In genomic region chr16:89167425-89167941, GRCh38 we compare ENCODE assay signal across 8 cellular contexts. TPM values are rescaled to one million over a fixed set of nuclear protein-coding genes. Genes with fewer than 3 reads are reported as not detected.
A peak's percentile ranks its signal among the peaks of the same experiment; 100 is the strongest.
DNase-seq lines count a peak whose midpoint lies in the region; ATAC-seq and TF ChIP-seq lines count a peak whose summit lies in the region.

No MANE protein-coding gene starts in this region.

- H3K4me1 ChIP-seq in ascending aorta, result peaks cover 6 to 8% of the 10 kb centered on the region in 2 donors
- H3K4me1 ChIP-seq in skeletal muscle satellite cell (ENCODE audit: control insufficient read depth, insufficient read depth, low read length), result peaks cover 16% of the 10 kb centered on the region

- H3K9ac ChIP-seq in skeletal muscle satellite cell (ENCODE audit: low read depth, low read length), result peak overlapping the region; percentile 22

- peak overlapping the region; percentile 70 for H3K4me2 ChIP-seq in skeletal muscle satellite cell (ENCODE audit: low read length)

- H3K27me3 ChIP-seq in ascending aorta (peaks cover 18% of the 10 kb centered on the region), skeletal muscle satellite cell (ENCODE audit: control insufficient read depth, insufficient read depth, low read length) (no peaks in the 10 kb centered on the region)

- H3K4me3 ChIP-seq in GM12865 (ENCODE audit: low read depth, low read length) (no peak overlapping the region), ascending aorta (no peak overlapping the region), skeletal muscle satellite cell (ENCODE audit: low read length) (peak overlapping the region; percentile 47)

- H3K9me3 ChIP-seq in ascending aorta (no peaks in the 10 kb centered on the region), skeletal muscle satellite cell (replicated peaks; ENCODE audit: low read length) (no peaks in the 10 kb centered on the region)

- DNase-seq in GM12865 (ENCODE audit: low read depth) (peak; percentile 82), NCI-H1105 treated with DMSO at 0.1 percent for 48 hours (lab: John Stamatoyannopoulos, UW) (peak; percentile 24), T1000 (lab: John Stamatoyannopoulos, UW) (peak; percentile 41), ascending aorta (ENCODE audit: low spot score in 2 of 2) (peak in 1 of 2 donors; percentile 84), hypothalamus (lab: John Stamatoyannopoulos, UW) (peak in 48 of 51 donors; percentile 8 to 82 (median 55))

- TF ChIP-seq CTCF in GM12865 (IDR thresholded peaks at IDR 0.05; ENCODE audit: insufficient read depth, low read depth, low read length, missing control alignments), result peak; percentile 91
- peak; percentile 44 to 65 (median 62) for TF ChIP-seq CTCF in ascending aorta (IDR thresholded peaks at IDR 0.05)

- no peak overlapping the region for H3K27ac ChIP-seq in ascending aorta

- ATAC-seq in GM21576 (IDR thresholded peaks at IDR 0.05; ENCODE audit: unreplicated experiment) (no peak), GM18519 (IDR thresholded peaks at IDR 0.05; ENCODE audit: low FRiP score, unreplicated experiment) (no peak)

- no peaks in the 10 kb centered on the region for H3K36me3 ChIP-seq in ascending aorta
- H3K36me3 ChIP-seq in skeletal muscle satellite cell (ENCODE audit: insufficient read depth, low read length), result no peaks in the 10 kb centered on the region

- intact Hi-C loops in ascending aorta (cut with DNase I), result loop anchor here (10.0 kb wide), 1 partner anchor 73 kb away; the partner anchor contains the start of gene ACSF3

RNA-seq across cellular contexts. Expression of gene CDH15, which starts 4.1 kb away (rescaled TPM):
- total RNA-seq in ascending aorta, result not detected
- total RNA-seq in skeletal muscle satellite cell (2012; rRNA removed), result 2.5 and 17.0 TPM in 2 replicates

RNA-seq across cellular contexts. Expression of gene SLC22A31, which starts 32.9 kb away (rescaled TPM):
- total RNA-seq in ascending aorta, result not detected
- 0.76 and 1.7 TPM in 2 replicates for total RNA-seq in skeletal muscle satellite cell (2012; rRNA removed)

RNA-seq across cellular contexts. Expression of gene ZNF778, which starts 50.0 kb away (rescaled TPM):
- total RNA-seq in ascending aorta, result 1.5 TPM
- 7.9 and 10.7 TPM in 2 replicates for total RNA-seq in skeletal muscle satellite cell (2012; rRNA removed)
